Comparison of ENCODE assay signal across 1 cellular context in the genomic region with DNA sequence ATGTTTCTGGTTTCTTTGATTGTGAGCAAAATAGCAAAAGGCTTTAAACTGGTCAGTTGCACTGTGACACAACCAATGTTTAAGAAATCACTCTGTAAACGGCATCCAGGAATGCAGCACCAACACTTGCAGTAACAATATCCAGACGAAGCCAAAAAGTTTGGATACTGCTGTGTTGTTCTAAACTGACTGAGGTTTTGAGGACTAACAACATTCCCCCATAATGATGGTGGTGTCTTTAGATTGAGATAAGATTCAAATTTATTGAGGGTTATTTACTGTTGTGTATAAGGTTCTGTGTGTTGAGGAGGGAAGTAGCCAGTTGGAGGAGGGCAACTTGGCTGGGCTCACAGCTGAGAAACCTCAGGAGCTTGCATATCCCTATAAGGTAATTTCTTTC.
TF ChIP-seq lines count a peak whose summit lies in the region.

No MANE protein-coding gene starts in this region.

TF ChIP-seq in GM23338, 12 proteins besides CTCF, POLR2A, EP300 and RAD21 (continued from another document):
- no peak for TF ChIP-seq ZNF462 (CRISPR knock-in tag; IDR thresholded peaks at IDR 0.05)
- no peak for TF ChIP-seq NANOG (IDR thresholded peaks at IDR 0.05; ENCODE audit: borderline replicate concordance)
